Comparison of ENCODE assay signal across 17 cellular contexts in genomic region chr3:25481402-25481801, GRCh38. TPM values are rescaled to one million over a fixed set of nuclear protein-coding genes. Genes with fewer than 3 reads are reported as not detected.
A peak's percentile ranks its signal among the peaks of the same experiment; 100 is the strongest.
DNase-seq lines count a peak whose midpoint lies in the region; ATAC-seq and TF ChIP-seq lines count a peak whose summit lies in the region.
"Had no signal": no experiment of that assay in that cellular context is flagged by ENCODE, and none has a peak within 500 bp of the region (broad histone marks: within the 10 kb centered on the region; RNA-seq: fewer than 3 reads in every experiment).

No MANE protein-coding gene starts in this region.

- no peak overlapping the region for H3K4me3 Mint-ChIP-seq in nephron progenitor cell
- no peak overlapping the region for H3K4me3 Mint-ChIP-seq in natural killer cell
- H3K4me3 Mint-ChIP-seq: CD4-positive, alpha-beta memory T cell had no signal

- H3K36me3 ChIP-seq in heart left ventricle = no peaks in the 10 kb centered on the region
- H3K36me3 ChIP-seq: Peyer's patch had no signal

- H3K27me3 ChIP-seq in heart left ventricle = no peaks in the 10 kb centered on the region
- H3K27me3 ChIP-seq: Peyer's patch had no signal

- H3K36me3 Mint-ChIP-seq in nephron progenitor cell (ENCODE audit: low read depth) (no peaks in the 10 kb centered on the region), natural killer cell (no peaks in the 10 kb centered on the region)
- H3K36me3 Mint-ChIP-seq: CD4-positive, alpha-beta memory T cell had no signal

- TF ChIP-seq POLR2A in heart left ventricle (IDR thresholded peaks at IDR 0.05) = no peak

- H3K4me3 ChIP-seq in heart left ventricle = no peak overlapping the region
- H3K4me3 ChIP-seq: Peyer's patch had no signal

- no peaks in the 10 kb centered on the region for H3K27me3 Mint-ChIP-seq in nephron progenitor cell (ENCODE audit: low read depth, poor library complexity)
- H3K27me3 Mint-ChIP-seq in natural killer cell (ENCODE audit: low read depth in 2 of 2) = peaks cover 0 to 3% of the 10 kb centered on the region in 2 donors
- H3K27me3 Mint-ChIP-seq: CD4-positive, alpha-beta memory T cell had no signal

- no peaks in the 10 kb centered on the region for H3K9me3 ChIP-seq in heart left ventricle
- H3K9me3 ChIP-seq: Peyer's patch had no signal

- H3K4me1 ChIP-seq in heart left ventricle = peaks cover 0 to 93% (median 38%) of the 10 kb centered on the region in 12 donors
- H3K4me1 ChIP-seq: Peyer's patch had no signal

- H3K4me1 Mint-ChIP-seq in nephron progenitor cell (peaks cover 52% of the 10 kb centered on the region), natural killer cell (no peaks in the 10 kb centered on the region)
- H3K4me1 Mint-ChIP-seq: CD4-positive, alpha-beta memory T cell had no signal

- intact Hi-C loops in Right ventricle myocardium inferior (cut with DNase I) = loop anchor here (5.0 kb wide), 1 partner anchor 54 kb away; the partner anchor contains the start of gene RARB
- intact Hi-C loops in cardiac septum (cut with DNase I) = no loop called here
- intact Hi-C loops in heart left ventricle (cut with DNase I) = no loop called here
- intact Hi-C loops in natural killer cell (cut with micrococcal nuclease) = no loop called here

- DNase-seq in Right ventricle myocardium inferior (ENCODE audit: missing footprints) (no peak), cardiac septum (ENCODE audit: low spot score) (no peak), heart left ventricle (no peak), nephron progenitor cell (no peak), activated T-cell treated with anti-CD3 and anti-CD28 coated beads for 4 hours (no peak), natural killer cell (no peak)
- DNase-seq: 8988T; CD4-positive, alpha-beta memory T cell; DMS79; KG1; NCI-H146; NCI-H2081; NCI-H510A; Peyer's patch; SHP77 had no signal

- peak overlapping the region in 6 of 12 donors; percentile 16 to 37 (median 22) for H3K27ac ChIP-seq in heart left ventricle
- H3K27ac ChIP-seq: Peyer's patch had no signal

- 18 to 31% (median 22%) methylated on average over 1 of the region's 1 CpG for WGBS in heart left ventricle, 4 donors

- H3K9me3 Mint-ChIP-seq in nephron progenitor cell (no peaks in the 10 kb centered on the region), natural killer cell (no peaks in the 10 kb centered on the region)
- H3K9me3 Mint-ChIP-seq: CD4-positive, alpha-beta memory T cell had no signal

- H3K27ac Mint-ChIP-seq in nephron progenitor cell = peak overlapping the region; percentile 10
- H3K27ac Mint-ChIP-seq in natural killer cell = no peak overlapping the region

- TF ChIP-seq CTCF in heart left ventricle (IDR thresholded peaks at IDR 0.05) (no peak), nephron progenitor cell (IDR thresholded peaks at IDR 0.05) (no peak), natural killer cell (IDR thresholded peaks at IDR 0.05) (no peak)

- ATAC-seq in Right ventricle myocardium inferior (peak; percentile 68), heart left ventricle (peak; percentile 55 to 80 (median 60)), GM18873 (IDR thresholded peaks at IDR 0.05; ENCODE audit: low FRiP score, unreplicated experiment) (no peak), HG03521 (IDR thresholded peaks at IDR 0.05; ENCODE audit: unreplicated experiment) (no peak), natural killer cell (no peak)

RNA-seq across cellular contexts. Expression of gene RARB, which starts 53.3 kb away (rescaled TPM):
- total RNA-seq in Right ventricle myocardium inferior = 17.5 TPM
- 20.3 TPM for total RNA-seq in cardiac septum
- 10 to 100 TPM; 11.3 to 21.0 (median 17.3) TPM for total RNA-seq in heart left ventricle
- polyA plus RNA-seq in heart left ventricle = 1 to 10 TPM; 4.3 to 6.9 TPM
- total RNA-seq in natural killer cell = not detected
- total RNA-seq: CD4-positive, alpha-beta memory T cell had no signal

Comparison
In these comparisons a context has a peak if more than half of its experiments do, and no peak if none do; other contexts are left out.
1. ATAC-seq: peak in Right ventricle myocardium inferior (single experiment) and heart left ventricle (4 of 4); none in GM18873 (single experiment), HG03521 (single experiment) and natural killer cell (0 of 3).
2. RNA of gene RARB, which starts 53.3 kb away (total RNA-seq): 20.3 TPM in cardiac septum (single experiment), 17.5 TPM in Right ventricle myocardium inferior (single experiment) and 11.3 to 21.0 TPM in heart left ventricle; not detected in natural killer cell; every median in the first group is over 4 times any median in the second.